ENCODE assay signal across 11 cellular contexts in genomic region chr10:114518401-114519305, GRCh38.
DNase-seq lines count a peak whose midpoint lies in the region; ATAC-seq and TF ChIP-seq lines count a peak whose summit lies in the region.
"Had no signal": no experiment of that assay in that cellular context is flagged by ENCODE, and none has a peak within 500 bp of the region (broad histone marks: within the 10 kb centered on the region; RNA-seq: fewer than 3 reads in every experiment).

No MANE protein-coding gene starts in this region.

- H3K4me3 ChIP-seq in Panc1 (ENCODE audit: low read depth in 2 of 2, low read length in 2 of 2), result no peak overlapping the region
- H3K4me3 ChIP-seq in esophagus squamous epithelium, result no peak overlapping the region

- H3K27ac ChIP-seq in Panc1 (ENCODE audit: low read length) (0 out of 2 replicates have a peak overlapping the region, but pooled peaks have one; percentile 34), esophagus squamous epithelium (peak overlapping the region; percentile 81 to 97 (median 90))

- no peaks in the 10 kb centered on the region for H3K27me3 Mint-ChIP-seq in T-helper 2 cell treated with Interferon-gamma antibody and Interleukin-4, amounts not matched to agents 5 μg/mL and 100 μg/mL, for 36 hours (ENCODE audit: low read depth)
- no peaks in the 10 kb centered on the region for H3K27me3 Mint-ChIP-seq in stimulated activated naive B cell treated with anti-CD40 and anti-IgM and Interleukin-4, amounts not matched to agents 10 μg/mL and 1 μg/mL and 100 μg/mL, for 72 hours
- peaks cover 2% of the 10 kb centered on the region for H3K27me3 Mint-ChIP-seq in activated T-helper 1 cell treated with anti-CD3 and anti-CD28 coated beads, Interleukin-12 subunit alpha, Interleukin-12 subunit beta, Interleukin-2, Interleukin-4 antibody, amounts not matched to agents 30 ng/mL and 10 ng/mL and 1 ng/mL, durations not matched to agents 14 hours and 24 hours and 36 hours (ENCODE audit: insufficient read depth)

- H3K9me3 Mint-ChIP-seq in T-helper 2 cell treated with Interferon-gamma antibody and Interleukin-4, amounts not matched to agents 5 μg/mL and 100 μg/mL, for 36 hours, result no peaks in the 10 kb centered on the region
- no peaks in the 10 kb centered on the region for H3K9me3 Mint-ChIP-seq in stimulated activated naive B cell treated with anti-CD40 and anti-IgM and Interleukin-4, amounts not matched to agents 10 μg/mL and 1 μg/mL and 100 μg/mL, for 72 hours
- H3K9me3 Mint-ChIP-seq in activated T-helper 1 cell treated with anti-CD3 and anti-CD28 coated beads, Interleukin-12 subunit alpha, Interleukin-12 subunit beta, Interleukin-2, Interleukin-4 antibody, amounts not matched to agents 30 ng/mL and 10 ng/mL and 1 ng/mL, durations not matched to agents 14 hours and 24 hours and 36 hours, result no peaks in the 10 kb centered on the region
- H3K9me3 Mint-ChIP-seq: brain had no signal

- DNase-seq in T-helper 2 cell treated with Interferon-gamma antibody and Interleukin-4, amounts not matched to agents 5 μg/mL and 100 μg/mL, for 36 hours (ENCODE audit: low spot score), result no peak
- DNase-seq in T-helper 2 cell, result no peak
- peak; percentile 73 for DNase-seq in Panc1 (ENCODE audit: low read depth, low spot score)
- no peak for DNase-seq in esophagus squamous epithelium (lab: John Stamatoyannopoulos, UW)
- DNase-seq in stimulated activated naive B cell treated with anti-CD40 and anti-IgM and Interleukin-4, amounts not matched to agents 10 μg/mL and 1 μg/mL and 100 μg/mL, for 72 hours, result no peak
- DNase-seq in activated T-helper 1 cell treated with anti-CD3 and anti-CD28 coated beads, Interleukin-12 subunit alpha, Interleukin-12 subunit beta, Interleukin-2, Interleukin-4 antibody, amounts not matched to agents 30 ng/mL and 10 ng/mL and 1 ng/mL, durations not matched to agents 14 hours and 24 hours and 36 hours (ENCODE audit: low spot score), result no peak
- DNase-seq in SIG-M5 treated with dmso at 0.1 percent for 504 hours (lab: John Stamatoyannopoulos, UW; ENCODE audit: unreplicated experiment), result no peak
- DNase-seq: activated CD4-positive, alpha-beta T cell treated with anti-CD3 and anti-CD28 coated beads for 1 hour; NCI-H1436 treated with DMSO at 0.1 percent for 48 hours had no signal

- in situ Hi-C loops in Panc1 (cut with HindIII; ENCODE audit: low pct_unique_long_range_greater_than_20kb, low sequenced_read_pairs), result no loop called here

- intact Hi-C loops in Panc1 (cut with micrococcal nuclease; ENCODE audit: unreplicated experiment), result no loop called here
- intact Hi-C loops in esophagus squamous epithelium (cut with DNase I), result no loop called here
- intact Hi-C loops in activated T-helper 1 cell treated with anti-CD3 and anti-CD28 coated beads, Interleukin-12 subunit alpha, Interleukin-12 subunit beta, Interleukin-2, Interleukin-4 antibody, amounts not matched to agents 30 ng/mL and 10 ng/mL and 1 ng/mL, durations not matched to agents 14 hours and 24 hours and 36 hours (cut with micrococcal nuclease), result no loop called here

- peak overlapping the region; percentile 47 for H3K27ac Mint-ChIP-seq in T-helper 2 cell treated with Interferon-gamma antibody and Interleukin-4, amounts not matched to agents 5 μg/mL and 100 μg/mL, for 36 hours
- H3K27ac Mint-ChIP-seq in stimulated activated naive B cell treated with anti-CD40 and anti-IgM and Interleukin-4, amounts not matched to agents 10 μg/mL and 1 μg/mL and 100 μg/mL, for 72 hours, result peak overlapping the region; percentile 37
- H3K27ac Mint-ChIP-seq in activated T-helper 1 cell treated with anti-CD3 and anti-CD28 coated beads, Interleukin-12 subunit alpha, Interleukin-12 subunit beta, Interleukin-2, Interleukin-4 antibody, amounts not matched to agents 30 ng/mL and 10 ng/mL and 1 ng/mL, durations not matched to agents 14 hours and 24 hours and 36 hours, result no peak overlapping the region

- BruUV-seq in Panc1 (replicated peaks; lab: Mats Ljungman, UMichigan), result no TSS peak

- no peak for TF ChIP-seq CTCF in Panc1 (IDR thresholded peaks at IDR 0.05)
- no peak for TF ChIP-seq CTCF in esophagus squamous epithelium (IDR thresholded peaks at IDR 0.05)

- ATAC-seq in Panc1 (peak; percentile 76), GM18867 (IDR thresholded peaks at IDR 0.05; ENCODE audit: unreplicated experiment) (no peak)
- no peak for ATAC-seq in stimulated activated naive B cell treated with anti-CD40 and anti-IgM and Interleukin-4, amounts not matched to agents 10 μg/mL and 1 μg/mL and 100 μg/mL, for 72 hours (replicated peaks)

- peaks cover 46% of the 10 kb centered on the region for H3K4me1 ChIP-seq in Panc1 (ENCODE audit: control insufficient read depth, insufficient read depth, low read length)
- peaks cover 22 to 100% (median 59%) of the 10 kb centered on the region in 3 donors for H3K4me1 ChIP-seq in esophagus squamous epithelium

- no peaks in the 10 kb centered on the region for H3K9me3 ChIP-seq in Panc1 (ENCODE audit: control insufficient read depth, insufficient read depth, low read depth, low read length)
- H3K9me3 ChIP-seq in esophagus squamous epithelium, result no peaks in the 10 kb centered on the region

- H3K27me3 ChIP-seq in Panc1 (ENCODE audit: control insufficient read depth, insufficient read depth, low read length), result no peaks in the 10 kb centered on the region
- no peaks in the 10 kb centered on the region for H3K27me3 ChIP-seq in esophagus squamous epithelium

- peaks cover 81% of the 10 kb centered on the region for H3K4me1 Mint-ChIP-seq in T-helper 2 cell treated with Interferon-gamma antibody and Interleukin-4, amounts not matched to agents 5 μg/mL and 100 μg/mL, for 36 hours (ENCODE audit: low read depth)
- peaks cover 58 to 93% of the 10 kb centered on the region in 2 donors for H3K4me1 Mint-ChIP-seq in stimulated activated naive B cell treated with anti-CD40 and anti-IgM and Interleukin-4, amounts not matched to agents 10 μg/mL and 1 μg/mL and 100 μg/mL, for 72 hours
- peaks cover 93% of the 10 kb centered on the region for H3K4me1 Mint-ChIP-seq in activated T-helper 1 cell treated with anti-CD3 and anti-CD28 coated beads, Interleukin-12 subunit alpha, Interleukin-12 subunit beta, Interleukin-2, Interleukin-4 antibody, amounts not matched to agents 30 ng/mL and 10 ng/mL and 1 ng/mL, durations not matched to agents 14 hours and 24 hours and 36 hours (ENCODE audit: low read depth)

- POLR2A ChIA-PET in Panc1 (lab: Charles Lee), result interaction anchor here (0.5 to 0.7 kb wide), 6 partner anchors 8 to 361 kb away, joined by 3 to 7 read pairs (median 4); no protein-coding TSS in a partner anchor

- peak overlapping the region; percentile 9 for H3K4me3 Mint-ChIP-seq in T-helper 2 cell treated with Interferon-gamma antibody and Interleukin-4, amounts not matched to agents 5 μg/mL and 100 μg/mL, for 36 hours
- H3K4me3 Mint-ChIP-seq in stimulated activated naive B cell treated with anti-CD40 and anti-IgM and Interleukin-4, amounts not matched to agents 10 μg/mL and 1 μg/mL and 100 μg/mL, for 72 hours, result no peak overlapping the region
- no peak overlapping the region for H3K4me3 Mint-ChIP-seq in activated T-helper 1 cell treated with anti-CD3 and anti-CD28 coated beads, Interleukin-12 subunit alpha, Interleukin-12 subunit beta, Interleukin-2, Interleukin-4 antibody, amounts not matched to agents 30 ng/mL and 10 ng/mL and 1 ng/mL, durations not matched to agents 14 hours and 24 hours and 36 hours
- H3K4me3 Mint-ChIP-seq: brain had no signal

- H3K36me3 ChIP-seq in Panc1 (ENCODE audit: control insufficient read depth, insufficient read depth, low read length) (0 out of 2 replicates have a peak, but pooled peaks cover 2% of the 10 kb centered on the region), esophagus squamous epithelium (peaks cover 0 to 5% (median 0%) of the 10 kb centered on the region in 3 donors)

- WGBS in esophagus squamous epithelium, 2 donors, result 45 to 67% methylated on average over 4 of the region's 4 CpGs

- no peak for TF ChIP-seq POLR2A in esophagus squamous epithelium (IDR thresholded peaks at IDR 0.05)

- CTCF ChIA-PET in Panc1 (lab: Charles Lee), result interaction anchor here (0.6 kb wide), 1 partner anchor 207 kb away, joined by 3 read pairs; no protein-coding TSS in a partner anchor

- peaks cover 35% of the 10 kb centered on the region for H3K36me3 Mint-ChIP-seq in T-helper 2 cell treated with Interferon-gamma antibody and Interleukin-4, amounts not matched to agents 5 μg/mL and 100 μg/mL, for 36 hours (ENCODE audit: low read depth)
- peaks cover 5 to 14% of the 10 kb centered on the region in 2 donors for H3K36me3 Mint-ChIP-seq in stimulated activated naive B cell treated with anti-CD40 and anti-IgM and Interleukin-4, amounts not matched to agents 10 μg/mL and 1 μg/mL and 100 μg/mL, for 72 hours
- peaks cover 17% of the 10 kb centered on the region for H3K36me3 Mint-ChIP-seq in activated T-helper 1 cell treated with anti-CD3 and anti-CD28 coated beads, Interleukin-12 subunit alpha, Interleukin-12 subunit beta, Interleukin-2, Interleukin-4 antibody, amounts not matched to agents 30 ng/mL and 10 ng/mL and 1 ng/mL, durations not matched to agents 14 hours and 24 hours and 36 hours (ENCODE audit: low read depth)
